In the genomic region with DNA sequence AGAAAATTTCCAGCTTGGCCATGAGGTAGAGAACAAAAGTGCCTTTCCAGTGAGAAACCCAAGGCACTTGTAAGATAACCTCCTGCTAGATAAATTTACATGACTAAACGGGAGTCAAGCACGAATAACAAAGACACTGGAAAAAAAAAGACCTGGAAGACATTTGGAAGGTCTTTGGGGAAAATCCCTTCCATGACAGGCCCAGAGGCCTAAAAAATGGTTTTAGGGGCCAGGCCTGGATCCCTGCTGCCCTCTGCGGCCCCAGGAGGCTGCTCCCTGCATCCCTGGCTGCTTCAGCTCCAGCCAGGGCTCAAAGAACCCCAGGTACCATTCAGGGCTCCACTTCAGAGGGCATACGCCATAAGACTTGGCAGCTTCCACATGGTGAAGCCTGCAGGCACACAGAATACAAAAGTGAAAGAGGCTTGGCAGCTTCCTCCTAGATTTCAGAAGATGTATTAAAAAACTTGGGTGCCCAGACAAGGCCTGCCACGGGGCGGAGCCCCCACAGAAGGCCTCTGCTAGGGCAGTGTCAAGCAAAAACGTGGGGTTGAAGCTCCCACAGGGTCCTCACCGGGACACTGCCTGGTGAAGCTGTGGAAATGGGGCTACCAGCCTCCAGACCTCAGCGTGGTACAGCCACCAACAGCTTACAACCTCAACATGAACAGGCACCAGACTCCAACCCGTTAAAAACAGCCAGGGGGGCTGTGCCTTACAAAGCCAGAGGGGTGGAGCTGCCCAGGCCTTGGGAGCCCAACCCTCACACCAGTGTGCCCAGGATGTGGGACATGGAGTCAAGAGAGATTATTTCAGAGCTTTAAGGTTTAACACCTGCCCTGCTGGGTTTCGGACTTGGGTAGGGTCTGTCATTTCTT, we compare ENCODE assay signal across 1 cellular context.
TF ChIP-seq lines count a peak whose summit lies in the region.

No MANE protein-coding gene starts in this region.

TF ChIP-seq in SK-N-SH treated with all-trans-retinoic acid at 6 μM for 48 hours, 23 proteins besides CTCF, POLR2A, EP300 and RAD21 (continued from another document):
- no peak for TF ChIP-seq CREB5 (CRISPR knock-in tag; IDR thresholded peaks at IDR 0.05; ENCODE audit: low read depth)
- no peak for TF ChIP-seq TOX (CRISPR knock-in tag; IDR thresholded peaks at IDR 0.05; ENCODE audit: borderline replicate concordance)
- TF ChIP-seq ISL1 (CRISPR knock-in tag; IDR thresholded peaks at IDR 0.05): no peak
- TF ChIP-seq PATZ1 (CRISPR knock-in tag; IDR thresholded peaks at IDR 0.05; ENCODE audit: borderline replicate concordance): no peak
- no peak for TF ChIP-seq GLIS3 (CRISPR knock-in tag; IDR thresholded peaks at IDR 0.05)
- TF ChIP-seq BACH2 (CRISPR knock-in tag; IDR thresholded peaks at IDR 0.05; ENCODE audit: borderline replicate concordance): no peak
- TF ChIP-seq ZFP3 (CRISPR knock-in tag; IDR thresholded peaks at IDR 0.05): no peak
- TF ChIP-seq, protein P1, sequence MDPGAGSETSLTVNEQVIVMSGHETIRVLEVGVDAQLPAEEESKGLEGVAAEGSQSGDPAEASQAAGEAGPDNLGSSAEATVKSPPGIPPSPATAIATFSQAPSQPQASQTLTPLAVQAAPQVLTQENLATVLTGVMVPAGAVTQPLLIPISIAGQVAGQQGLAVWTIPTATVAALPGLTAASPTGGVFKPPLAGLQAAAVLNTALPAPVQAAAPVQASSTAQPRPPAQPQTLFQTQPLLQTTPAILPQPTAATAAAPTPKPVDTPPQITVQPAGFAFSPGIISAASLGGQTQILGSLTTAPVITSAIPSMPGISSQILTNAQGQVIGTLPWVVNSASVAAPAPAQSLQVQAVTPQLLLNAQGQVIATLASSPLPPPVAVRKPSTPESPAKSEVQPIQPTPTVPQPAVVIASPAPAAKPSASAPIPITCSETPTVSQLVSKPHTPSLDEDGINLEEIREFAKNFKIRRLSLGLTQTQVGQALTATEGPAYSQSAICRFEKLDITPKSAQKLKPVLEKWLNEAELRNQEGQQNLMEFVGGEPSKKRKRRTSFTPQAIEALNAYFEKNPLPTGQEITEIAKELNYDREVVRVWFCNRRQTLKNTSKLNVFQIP (CRISPR knock-in tag; IDR thresholded peaks at IDR 0.05; ENCODE audit: borderline replicate concordance, low read depth): no peak
- no peak for TF ChIP-seq CSDC2 (CRISPR knock-in tag; IDR thresholded peaks at IDR 0.05)
- no peak for TF ChIP-seq SNAI2 (CRISPR knock-in tag; IDR thresholded peaks at IDR 0.05)
- TF ChIP-seq ZNF565 (CRISPR knock-in tag; conservative IDR thresholded peaks at IDR 0.05; ENCODE audit: low read depth): no peak
- no peak for TF ChIP-seq ZC3H10 (CRISPR knock-in tag; IDR thresholded peaks at IDR 0.05)
- TF ChIP-seq RARB (CRISPR knock-in tag; IDR thresholded peaks at IDR 0.05): no peak
- TF ChIP-seq OSR1 (CRISPR knock-in tag; IDR thresholded peaks at IDR 0.05): no peak
